1 cellular context compared by ENCODE assay signal in genomic region chr6:119325559-119326240, GRCh38.
TF ChIP-seq lines count a peak whose summit lies in the region.

No MANE protein-coding gene starts in this region.

TF ChIP-seq in K562, 482 proteins besides CTCF, POLR2A, EP300 and RAD21:
- TF ChIP-seq RCOR1 (IDR thresholded peaks at IDR 0.05; ENCODE audit: borderline replicate concordance in 1 of 2, low read depth in 2 of 2, low read length in 2 of 2) (peak in 1 of 2 experiments; percentile 36; a peak in 1 of 4 replicates), ATF7 (IDR thresholded peaks at IDR 0.05) (no peak), MEIS2 (IDR thresholded peaks at IDR 0.05; ENCODE audit: partially characterized antibody) (peak; percentile 69), ZNF668 (CRISPR knock-in tag; IDR thresholded peaks at IDR 0.05) (0 out of 2 replicates have a peak, but pooled peaks have one; percentile 56), NFIC (IDR thresholded peaks at IDR 0.05) (0 out of 2 replicates have a peak, but pooled peaks have one; percentile 4), MCM7 (IDR thresholded peaks at IDR 0.05) (no peak), CBFA2T2 (conservative IDR thresholded peaks at IDR 0.05) (peak; percentile 60), SRSF3 (IDR thresholded peaks at IDR 0.05; ENCODE audit: insufficient read depth, low read length) (no peak), CBFA2T3 (IDR thresholded peaks at IDR 0.05) (peak; percentile 83), SIX5 (IDR thresholded peaks at IDR 0.05; ENCODE audit: borderline replicate concordance in 1 of 2, insufficient read depth in 1 of 2, low read depth in 1 of 2, low read length in 2 of 2) (no peak), HOXB6 (CRISPR knock-in tag; IDR thresholded peaks at IDR 0.05; ENCODE audit: borderline replicate concordance) (no peak), ZEB2 (IDR thresholded peaks at IDR 0.05) (no peak), PBX2 (CRISPR knock-in tag; IDR thresholded peaks at IDR 0.05; ENCODE audit: low read depth) (no peak), PBX2 (tag; conservative IDR thresholded peaks at IDR 0.05; ENCODE audit: low read depth) (0 out of 2 replicates have a peak, but pooled peaks have one; percentile 7), KDM1A (IDR thresholded peaks at IDR 0.05) (peak; percentile 77 to 82), HDAC1 (IDR thresholded peaks at IDR 0.05) (0 out of 4 replicates have a peak, but pooled peaks of 1 of the 2 experiments have one; percentile 8), TAL1 (IDR thresholded peaks at IDR 0.05) (peak; percentile 47; the same call in 1 of the 2 replicates), ZNF764 (CRISPR knock-in tag; IDR thresholded peaks at IDR 0.05; ENCODE audit: low read depth) (no peak), ZNF583 (CRISPR knock-in tag; IDR thresholded peaks at IDR 0.05) (no peak), POLR2AphosphoS5 (IDR thresholded peaks at IDR 0.05; ENCODE audit: control insufficient read depth, insufficient read depth, low read depth, low read length) (0 out of 2 replicates have a peak, but pooled peaks have one; percentile 44), KLF1 (tag; IDR thresholded peaks at IDR 0.05) (no peak), NCOR1 (IDR thresholded peaks at IDR 0.05) (peak; percentile 46; the same call in 1 of the 2 replicates), TCF3 (CRISPR knock-in tag; IDR thresholded peaks at IDR 0.05) (peak; percentile 43), PKNOX1 (IDR thresholded peaks at IDR 0.05) (peak; percentile 71), ZHX1 (conservative IDR thresholded peaks at IDR 0.05; ENCODE audit: low read length) (no peak), MTA3 (IDR thresholded peaks at IDR 0.05; ENCODE audit: borderline replicate concordance) (no peak), EGR1 (conservative IDR thresholded peaks at IDR 0.05) (peak; percentile 76), ZNF717 (CRISPR knock-in tag; IDR thresholded peaks at IDR 0.05) (no peak), TEAD4 (IDR thresholded peaks at IDR 0.05; ENCODE audit: low read length) (peak; percentile 43; the same call in 1 of the 2 replicates), TEAD4 (CRISPR knock-in tag; IDR thresholded peaks at IDR 0.05; ENCODE audit: borderline replicate concordance) (no peak)
- TF ChIP-seq, protein P1, sequence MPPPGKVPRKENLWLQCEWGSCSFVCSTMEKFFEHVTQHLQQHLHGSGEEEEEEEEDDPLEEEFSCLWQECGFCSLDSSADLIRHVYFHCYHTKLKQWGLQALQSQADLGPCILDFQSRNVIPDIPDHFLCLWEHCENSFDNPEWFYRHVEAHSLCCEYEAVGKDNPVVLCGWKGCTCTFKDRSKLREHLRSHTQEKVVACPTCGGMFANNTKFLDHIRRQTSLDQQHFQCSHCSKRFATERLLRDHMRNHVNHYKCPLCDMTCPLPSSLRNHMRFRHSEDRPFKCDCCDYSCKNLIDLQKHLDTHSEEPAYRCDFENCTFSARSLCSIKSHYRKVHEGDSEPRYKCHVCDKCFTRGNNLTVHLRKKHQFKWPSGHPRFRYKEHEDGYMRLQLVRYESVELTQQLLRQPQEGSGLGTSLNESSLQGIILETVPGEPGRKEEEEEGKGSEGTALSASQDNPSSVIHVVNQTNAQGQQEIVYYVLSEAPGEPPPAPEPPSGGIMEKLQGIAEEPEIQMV (tag; conservative IDR thresholded peaks at IDR 0.05; ENCODE audit: low read depth), result no peak
- TF ChIP-seq, protein P2, sequence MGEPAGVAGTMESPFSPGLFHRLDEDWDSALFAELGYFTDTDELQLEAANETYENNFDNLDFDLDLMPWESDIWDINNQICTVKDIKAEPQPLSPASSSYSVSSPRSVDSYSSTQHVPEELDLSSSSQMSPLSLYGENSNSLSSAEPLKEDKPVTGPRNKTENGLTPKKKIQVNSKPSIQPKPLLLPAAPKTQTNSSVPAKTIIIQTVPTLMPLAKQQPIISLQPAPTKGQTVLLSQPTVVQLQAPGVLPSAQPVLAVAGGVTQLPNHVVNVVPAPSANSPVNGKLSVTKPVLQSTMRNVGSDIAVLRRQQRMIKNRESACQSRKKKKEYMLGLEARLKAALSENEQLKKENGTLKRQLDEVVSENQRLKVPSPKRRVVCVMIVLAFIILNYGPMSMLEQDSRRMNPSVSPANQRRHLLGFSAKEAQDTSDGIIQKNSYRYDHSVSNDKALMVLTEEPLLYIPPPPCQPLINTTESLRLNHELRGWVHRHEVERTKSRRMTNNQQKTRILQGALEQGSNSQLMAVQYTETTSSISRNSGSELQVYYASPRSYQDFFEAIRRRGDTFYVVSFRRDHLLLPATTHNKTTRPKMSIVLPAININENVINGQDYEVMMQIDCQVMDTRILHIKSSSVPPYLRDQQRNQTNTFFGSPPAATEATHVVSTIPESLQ (CRISPR knock-in tag; IDR thresholded peaks at IDR 0.05), result no peak
- TF ChIP-seq, protein P3, sequence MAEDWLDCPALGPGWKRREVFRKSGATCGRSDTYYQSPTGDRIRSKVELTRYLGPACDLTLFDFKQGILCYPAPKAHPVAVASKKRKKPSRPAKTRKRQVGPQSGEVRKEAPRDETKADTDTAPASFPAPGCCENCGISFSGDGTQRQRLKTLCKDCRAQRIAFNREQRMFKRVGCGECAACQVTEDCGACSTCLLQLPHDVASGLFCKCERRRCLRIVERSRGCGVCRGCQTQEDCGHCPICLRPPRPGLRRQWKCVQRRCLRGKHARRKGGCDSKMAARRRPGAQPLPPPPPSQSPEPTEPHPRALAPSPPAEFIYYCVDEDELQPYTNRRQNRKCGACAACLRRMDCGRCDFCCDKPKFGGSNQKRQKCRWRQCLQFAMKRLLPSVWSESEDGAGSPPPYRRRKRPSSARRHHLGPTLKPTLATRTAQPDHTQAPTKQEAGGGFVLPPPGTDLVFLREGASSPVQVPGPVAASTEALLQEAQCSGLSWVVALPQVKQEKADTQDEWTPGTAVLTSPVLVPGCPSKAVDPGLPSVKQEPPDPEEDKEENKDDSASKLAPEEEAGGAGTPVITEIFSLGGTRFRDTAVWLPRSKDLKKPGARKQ (CRISPR knock-in tag; IDR thresholded peaks at IDR 0.05), result no peak
- TF ChIP-seq, protein P4, sequence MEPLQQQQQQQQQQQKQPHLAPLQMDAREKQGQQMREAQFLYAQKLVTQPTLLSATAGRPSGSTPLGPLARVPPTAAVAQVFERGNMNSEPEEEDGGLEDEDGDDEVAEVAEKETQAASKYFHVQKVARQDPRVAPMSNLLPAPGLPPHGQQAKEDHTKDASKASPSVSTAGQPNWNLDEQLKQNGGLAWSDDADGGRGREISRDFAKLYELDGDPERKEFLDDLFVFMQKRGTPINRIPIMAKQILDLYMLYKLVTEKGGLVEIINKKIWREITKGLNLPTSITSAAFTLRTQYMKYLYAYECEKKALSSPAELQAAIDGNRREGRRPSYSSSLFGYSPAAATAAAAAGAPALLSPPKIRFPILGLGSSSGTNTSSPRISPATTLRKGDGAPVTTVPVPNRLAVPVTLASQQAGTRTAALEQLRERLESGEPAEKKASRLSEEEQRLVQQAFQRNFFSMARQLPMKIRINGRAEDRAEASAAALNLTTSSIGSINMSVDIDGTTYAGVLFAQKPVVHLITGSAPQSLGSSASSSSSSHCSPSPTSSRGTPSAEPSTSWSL (CRISPR knock-in tag; IDR thresholded peaks at IDR 0.05; ENCODE audit: borderline replicate concordance), result no peak
- TF ChIP-seq, protein P5, sequence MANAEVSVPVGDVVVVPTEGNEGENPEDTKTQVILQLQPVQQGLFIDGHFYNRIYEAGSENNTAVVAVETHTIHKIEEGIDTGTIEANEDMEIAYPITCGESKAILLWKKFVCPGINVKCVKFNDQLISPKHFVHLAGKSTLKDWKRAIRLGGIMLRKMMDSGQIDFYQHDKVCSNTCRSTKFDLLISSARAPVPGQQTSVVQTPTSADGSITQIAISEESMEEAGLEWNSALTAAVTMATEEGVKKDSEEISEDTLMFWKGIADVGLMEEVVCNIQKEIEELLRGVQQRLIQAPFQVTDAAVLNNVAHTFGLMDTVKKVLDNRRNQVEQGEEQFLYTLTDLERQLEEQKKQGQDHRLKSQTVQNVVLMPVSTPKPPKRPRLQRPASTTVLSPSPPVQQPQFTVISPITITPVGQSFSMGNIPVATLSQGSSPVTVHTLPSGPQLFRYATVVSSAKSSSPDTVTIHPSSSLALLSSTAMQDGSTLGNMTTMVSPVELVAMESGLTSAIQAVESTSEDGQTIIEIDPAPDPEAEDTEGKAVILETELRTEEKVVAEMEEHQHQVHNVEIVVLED (CRISPR knock-in tag; IDR thresholded peaks at IDR 0.05), result no peak
- TF ChIP-seq, protein P6, sequence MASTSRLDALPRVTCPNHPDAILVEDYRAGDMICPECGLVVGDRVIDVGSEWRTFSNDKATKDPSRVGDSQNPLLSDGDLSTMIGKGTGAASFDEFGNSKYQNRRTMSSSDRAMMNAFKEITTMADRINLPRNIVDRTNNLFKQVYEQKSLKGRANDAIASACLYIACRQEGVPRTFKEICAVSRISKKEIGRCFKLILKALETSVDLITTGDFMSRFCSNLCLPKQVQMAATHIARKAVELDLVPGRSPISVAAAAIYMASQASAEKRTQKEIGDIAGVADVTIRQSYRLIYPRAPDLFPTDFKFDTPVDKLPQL (IDR thresholded peaks at IDR 0.05; ENCODE audit: extremely low read depth, insufficient read length), result no peak
- TF ChIP-seq, protein P7, sequence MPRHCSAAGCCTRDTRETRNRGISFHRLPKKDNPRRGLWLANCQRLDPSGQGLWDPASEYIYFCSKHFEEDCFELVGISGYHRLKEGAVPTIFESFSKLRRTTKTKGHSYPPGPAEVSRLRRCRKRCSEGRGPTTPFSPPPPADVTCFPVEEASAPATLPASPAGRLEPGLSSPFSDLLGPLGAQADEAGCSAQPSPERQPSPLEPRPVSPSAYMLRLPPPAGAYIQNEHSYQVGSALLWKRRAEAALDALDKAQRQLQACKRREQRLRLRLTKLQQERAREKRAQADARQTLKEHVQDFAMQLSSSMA (CRISPR knock-in tag; IDR thresholded peaks at IDR 0.05), result no peak
